In the genomic region with DNA sequence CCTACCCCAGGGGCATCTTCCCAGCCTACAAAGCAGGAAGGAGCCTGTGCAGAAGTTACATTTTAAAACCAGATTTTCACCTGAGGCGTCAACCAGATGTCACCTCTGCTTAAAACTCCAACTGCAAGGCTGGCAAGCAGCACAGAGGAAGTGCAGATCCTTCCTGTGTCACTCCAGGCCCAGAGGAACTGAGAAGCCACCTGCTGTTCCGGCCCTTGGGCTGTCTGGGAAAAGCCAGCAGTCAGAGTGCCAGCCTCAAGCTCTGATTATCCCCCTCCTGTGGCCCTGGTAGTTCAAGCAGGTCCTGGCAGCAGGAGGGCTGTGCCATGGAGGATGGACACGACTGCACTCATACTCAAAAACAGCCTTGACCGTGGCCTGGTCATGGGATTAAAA, we compare ENCODE assay signal across 14 cellular contexts. TPM values are rescaled to one million over a fixed set of nuclear protein-coding genes. Genes with fewer than 3 reads are reported as not detected.
DNase-seq lines count a peak whose midpoint lies in the region; ATAC-seq and TF ChIP-seq lines count a peak whose summit lies in the region.
"Had no signal": no experiment of that assay in that cellular context is flagged by ENCODE, and none has a peak within 500 bp of the region (broad histone marks: within the 10 kb centered on the region; RNA-seq: fewer than 3 reads in every experiment).

No MANE protein-coding gene starts in this region.

- no peaks in the 10 kb centered on the region for H3K9me3 Mint-ChIP-seq in activated T-cell treated with anti-CD3 and anti-CD28 coated beads, Interleukin-2, amount 50 U/mL, for 24 hours
- no peaks in the 10 kb centered on the region for H3K9me3 Mint-ChIP-seq in activated T-cell treated with anti-CD3 and anti-CD28 coated beads, Interleukin-2, amount 50 U/mL, for 72 hours
- H3K9me3 Mint-ChIP-seq: stimulated activated naive CD8-positive, alpha-beta T cell treated with anti-CD3 and anti-CD28 coated beads, Interleukin-15, Interleukin-2, amounts not matched to agents 100 ng/mL and 50 ng/mL, for 24 hours had no signal

- H3K4me2 ChIP-seq in OCI-LY7 (ENCODE audit: low read length) = no peak overlapping the region
- H3K4me2 ChIP-seq: KMS-11 had no signal

- peaks cover 50% of the 10 kb centered on the region for H3K36me3 Mint-ChIP-seq in activated T-cell treated with anti-CD3 and anti-CD28 coated beads, Interleukin-2, amount 50 U/mL, for 24 hours (ENCODE audit: low read depth)
- H3K36me3 Mint-ChIP-seq in activated T-cell treated with anti-CD3 and anti-CD28 coated beads, Interleukin-2, amount 50 U/mL, for 72 hours (ENCODE audit: insufficient read depth in 2 of 2) = peaks cover 4 to 12% of the 10 kb centered on the region in 2 donors

- in situ Hi-C loops in transverse colon (cut with MboI; ENCODE audit: low pct_ligation_motif_present in 1 of 4, low pct_unique_long_range_greater_than_20kb in 1 of 4, low sequenced_read_pairs in 3 of 4) = no loop called here

- no peaks in the 10 kb centered on the region for H3K9me3 ChIP-seq in OCI-LY7 (ENCODE audit: low read length)
- no peaks in the 10 kb centered on the region for H3K9me3 ChIP-seq in iPS-20b (ENCODE audit: insufficient read depth, low read depth, low read length)
- H3K9me3 ChIP-seq in transverse colon = no peaks in the 10 kb centered on the region

- H3K9me2 ChIP-seq in OCI-LY7 (ENCODE audit: insufficient read depth, low read length) = no peaks in the 10 kb centered on the region

- peaks cover 16% of the 10 kb centered on the region for H3K4me1 Mint-ChIP-seq in activated T-cell treated with anti-CD3 and anti-CD28 coated beads, Interleukin-2, amount 50 U/mL, for 24 hours (ENCODE audit: low read depth)
- H3K4me1 Mint-ChIP-seq in activated T-cell treated with anti-CD3 and anti-CD28 coated beads, Interleukin-2, amount 50 U/mL, for 72 hours (ENCODE audit: low read depth) = peaks cover 22% of the 10 kb centered on the region

- H3K79me2 ChIP-seq in OCI-LY7 (ENCODE audit: insufficient read depth, low read depth, low read length) = no peaks in the 10 kb centered on the region

- no peak for TF ChIP-seq POLR2A in transverse colon (IDR thresholded peaks at IDR 0.05)

- intact Hi-C loops in OCI-LY7 (cut with micrococcal nuclease; ENCODE audit: unreplicated experiment) (no loop called here), transverse colon (cut with DNase I; ENCODE audit: low total_unique reads) (no loop called here)

- no peak overlapping the region for H3K4me3 ChIP-seq in OCI-LY7 (ENCODE audit: low read depth, low read length, poor library complexity, severe bottlenecking)
- H3K4me3 ChIP-seq in iPS-20b (ENCODE audit: low read length) = no peak overlapping the region; the same call in 1 of the 2 replicates
- H3K4me3 ChIP-seq in transverse colon = no peak overlapping the region

- H4K20me1 ChIP-seq in OCI-LY7 (ENCODE audit: insufficient read depth, low read length) = no peaks in the 10 kb centered on the region

- no peaks in the 10 kb centered on the region for H3K27me3 Mint-ChIP-seq in activated T-cell treated with anti-CD3 and anti-CD28 coated beads, Interleukin-2, amount 50 U/mL, for 24 hours
- no peaks in the 10 kb centered on the region for H3K27me3 Mint-ChIP-seq in activated T-cell treated with anti-CD3 and anti-CD28 coated beads, Interleukin-2, amount 50 U/mL, for 72 hours (ENCODE audit: low read depth)
- H3K27me3 Mint-ChIP-seq: stimulated activated naive CD8-positive, alpha-beta T cell treated with anti-CD3 and anti-CD28 coated beads, Interleukin-15, Interleukin-2, amounts not matched to agents 100 ng/mL and 50 ng/mL, for 24 hours had no signal

- peak overlapping the region; percentile 13; the same call in 1 of the 2 replicates for H3K9ac ChIP-seq in iPS-20b (ENCODE audit: low read depth, low read length)
- H3K9ac ChIP-seq: KMS-11 had no signal

- POLR2A ChIA-PET in OCI-LY7 (lab: Charles Lee) = no interaction called here

- TF ChIP-seq CTCF in OCI-LY7 (conservative IDR thresholded peaks at IDR 0.05; ENCODE audit: low read length) (no peak), transverse colon (IDR thresholded peaks at IDR 0.05) (no peak)

- peak overlapping the region; percentile 30 for H3K27ac ChIP-seq in OCI-LY7 (ENCODE audit: low read depth, low read length, poor library complexity, severe bottlenecking)
- peak overlapping the region; percentile 18 for H3K27ac ChIP-seq in iPS-20b (ENCODE audit: low read length)
- H3K27ac ChIP-seq in transverse colon = peak overlapping the region; percentile 22 to 67 (median 52)
- H3K27ac ChIP-seq: KMS-11 had no signal

- no TSS peak for BruUV-seq in OCI-LY7 (replicated peaks; lab: Mats Ljungman, UMichigan)

- 56% methylated on average over 4 of the region's 4 CpGs; no CpG with 5 or more reads in 1 of the 2 donors for WGBS in transverse colon (ENCODE audit: low coverage in 1 of 2), 2 donors

- H3K27me3 ChIP-seq in iPS-20b (ENCODE audit: insufficient read depth, low read length) = no peaks in the 10 kb centered on the region
- no peaks in the 10 kb centered on the region for H3K27me3 ChIP-seq in transverse colon

- peak overlapping the region; percentile 75 for H3K27ac Mint-ChIP-seq in activated T-cell treated with anti-CD3 and anti-CD28 coated beads, Interleukin-2, amount 50 U/mL, for 24 hours
- no peak overlapping the region for H3K27ac Mint-ChIP-seq in activated T-cell treated with anti-CD3 and anti-CD28 coated beads, Interleukin-2, amount 50 U/mL, for 72 hours
- H3K27ac Mint-ChIP-seq: stimulated activated naive CD8-positive, alpha-beta T cell treated with anti-CD3 and anti-CD28 coated beads, Interleukin-15, Interleukin-2, amounts not matched to agents 100 ng/mL and 50 ng/mL, for 24 hours had no signal

- ATAC-seq in activated T-cell treated with anti-CD3 and anti-CD28 coated beads, Interleukin-2, amount 50 U/mL, for 72 hours (replicated peaks in 1 of 2) = no peak

- no peak overlapping the region for H2AFZ ChIP-seq in OCI-LY7 (ENCODE audit: low read length)

- H3K36me3 ChIP-seq in OCI-LY7 (ENCODE audit: insufficient read depth, low read length) = peaks cover 50% of the 10 kb centered on the region
- H3K36me3 ChIP-seq in iPS-20b (ENCODE audit: insufficient read depth, low read depth, low read length) = peaks cover 66% of the 10 kb centered on the region
- peaks cover 0 to 19% (median 9%) of the 10 kb centered on the region in 4 donors for H3K36me3 ChIP-seq in transverse colon

- TF ChIP-seq EP300 in transverse colon (IDR thresholded peaks at IDR 0.05; ENCODE audit: low read depth) = no peak

- H3K4me1 ChIP-seq in OCI-LY7 (ENCODE audit: insufficient read depth, low read length, poor library complexity, severe bottlenecking) (peaks cover 31% of the 10 kb centered on the region), iPS-20b (ENCODE audit: insufficient read depth, low read length) (peaks cover 35% of the 10 kb centered on the region), transverse colon (peaks cover 11 to 32% (median 23%) of the 10 kb centered on the region in 4 donors)

- H3K4me3 Mint-ChIP-seq in activated T-cell treated with anti-CD3 and anti-CD28 coated beads, Interleukin-2, amount 50 U/mL, for 24 hours = no peak overlapping the region
- no peak overlapping the region for H3K4me3 Mint-ChIP-seq in activated T-cell treated with anti-CD3 and anti-CD28 coated beads, Interleukin-2, amount 50 U/mL, for 72 hours
- H3K4me3 Mint-ChIP-seq: stimulated activated naive CD8-positive, alpha-beta T cell treated with anti-CD3 and anti-CD28 coated beads, Interleukin-15, Interleukin-2, amounts not matched to agents 100 ng/mL and 50 ng/mL, for 24 hours had no signal

- CTCF ChIA-PET in OCI-LY7 (lab: Charles Lee; ENCODE audit: unreplicated experiment) = interaction anchor here (1.0 kb wide), 1 partner anchor 10 kb away, joined by 5 read pairs; the partner anchor contains the start of gene POLR2C

- no peak for DNase-seq in activated T-cell treated with anti-CD3 and anti-CD28 coated beads, Interleukin-2, amount 50 U/mL, for 24 hours
- no peak for DNase-seq in activated T-cell treated with anti-CD3 and anti-CD28 coated beads, Interleukin-2, amount 50 U/mL, for 72 hours
- DNase-seq in OCI-LY7 (ENCODE audit: low spot score) = no peak
- DNase-seq in transverse colon = no peak
- DNase-seq in activated naive CD4-positive, alpha-beta T cell treated with Interleukin-2 at 50 U/mL for 16 hours = no peak
- DNase-seq in NCI-H510A treated with DMSO at 0.1 percent for 48 hours (lab: John Stamatoyannopoulos, UW) = no peak
- DNase-seq in EL = no peak
- DNase-seq: dermis blood vessel endothelial cell; NCI-H2029; stimulated activated CD4-positive, alpha-beta T cell treated with anti-CD3 and anti-CD28 coated beads, Interleukin-4, amount 100 ng/mL, for 4 hours; T-helper 9 cell had no signal

RNA-seq across cellular contexts. Expression of gene POLR2C, which starts 10.2 kb away (rescaled TPM):
- 10 to 100 TPM; 65.7 to 67.5 TPM for total RNA-seq in activated T-cell treated with anti-CD3 and anti-CD28 coated beads, Interleukin-2, amount 50 U/mL, for 72 hours
- 98.1 and 101 TPM in 2 replicates for total RNA-seq in OCI-LY7 (2014; rRNA removed; shearing (Covaris generic))
- total RNA-seq in OCI-LY7 (2022) (51.3 and 52.3 TPM in 2 replicates), transverse colon (100 to 1,000 TPM in 1 of 4 donors, 10 to 100 TPM in 3; 39.2 to 104 (median 72.7) TPM)

RNA-seq across cellular contexts. Expression of gene DOK4, which starts 13.6 kb away (rescaled TPM):
- 10 to 100 TPM; 12.0 to 19.6 TPM for total RNA-seq in activated T-cell treated with anti-CD3 and anti-CD28 coated beads, Interleukin-2, amount 50 U/mL, for 72 hours
- total RNA-seq in OCI-LY7 (2014; rRNA removed; shearing (Covaris generic)) = 0.09 and 0.13 TPM in 2 replicates
- total RNA-seq in OCI-LY7 (2022) = 1.0 and 1.1 TPM in 2 replicates
- 100 to 1,000 TPM in 3 of 4 donors, 10 to 100 TPM in 1; 57.9 to 312 (median 143) TPM for total RNA-seq in transverse colon

RNA-seq across cellular contexts. Expression of gene COQ9, which starts 25.4 kb away (rescaled TPM):
- 10 to 100 TPM; 31.4 to 35.2 TPM for total RNA-seq in activated T-cell treated with anti-CD3 and anti-CD28 coated beads, Interleukin-2, amount 50 U/mL, for 72 hours
- total RNA-seq in OCI-LY7 (2014; rRNA removed; shearing (Covaris generic)) = 30.5 and 31.3 TPM in 2 replicates
- total RNA-seq in OCI-LY7 (2022) = 43.9 and 45.2 TPM in 2 replicates
- 100 to 1,000 TPM; 113 to 154 (median 148) TPM for total RNA-seq in transverse colon

RNA-seq across cellular contexts. Expression of gene CIAPIN1, which starts 25.5 kb away (rescaled TPM):
- 10 to 100 TPM; 39.6 to 49.7 TPM for total RNA-seq in activated T-cell treated with anti-CD3 and anti-CD28 coated beads, Interleukin-2, amount 50 U/mL, for 72 hours
- 47.7 and 72.1 TPM in 2 replicates for total RNA-seq in OCI-LY7 (2014; rRNA removed; shearing (Covaris generic))
- 56.2 and 58.9 TPM in 2 replicates for total RNA-seq in OCI-LY7 (2022)
- total RNA-seq in transverse colon = 10 to 100 TPM; 20.9 to 48.3 (median 40.5) TPM

Comparison
In these comparisons a context has a peak if more than half of its experiments do, and no peak if none do; other contexts are left out.
1. RNA of gene DOK4, which starts 13.6 kb away (total RNA-seq): 57.9 to 312 TPM in transverse colon and 12.0 to 19.6 TPM in activated T-cell treated with anti-CD3 and anti-CD28 coated beads, Interleukin-2, amount 50 U/mL, for 72 hours; 0.09 to 1.1 TPM in OCI-LY7; every median in the first group is over 4 times any median in the second.
2. Peak in every context shown above with its lines, with median percentiles within 50 percentile points of each other: H3K27ac ChIP-seq.